19 cellular contexts compared by ENCODE assay signal in the genomic region with DNA sequence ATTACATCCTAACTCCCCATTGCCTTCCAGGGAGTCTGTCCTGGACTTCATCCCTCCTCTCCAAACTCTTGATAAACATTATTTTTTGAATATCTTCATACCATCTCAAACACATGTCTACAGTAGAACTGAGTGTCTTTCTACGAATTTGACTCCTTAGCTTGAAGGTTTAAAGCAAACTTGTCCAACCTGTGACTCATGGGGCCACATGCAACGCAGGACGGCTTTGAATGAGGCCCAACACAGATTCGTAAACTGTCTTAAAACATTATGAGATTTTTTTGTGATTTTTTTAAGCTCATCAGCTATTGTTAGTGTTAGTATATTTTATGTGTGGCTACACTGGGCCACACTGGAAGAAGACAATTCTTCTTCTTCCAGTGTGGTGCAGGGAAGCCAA.
"Had no signal": no experiment of that assay in that cellular context is flagged by ENCODE, and none has a peak within 500 bp of the region (broad histone marks: within the 10 kb centered on the region; RNA-seq: fewer than 3 reads in every experiment).

No MANE protein-coding gene starts in this region.

- H3K27ac Mint-ChIP-seq: activated CD4-positive, alpha-beta memory T cell treated with anti-CD3 and anti-CD28 coated beads for 36 hours; activated CD4-positive, alpha-beta T cell treated with anti-CD3 and anti-CD28 coated beads for 36 hours; activated naive CD8-positive, alpha-beta T cell treated with anti-CD3 and anti-CD28 coated beads, Interleukin-2, amount 10 ng/mL, durations not matched to agents 7 days and 5 days; activated T-helper 1 cell treated with anti-CD3 and anti-CD28 coated beads, Interleukin-12 subunit alpha, Interleukin-12 subunit beta, Interleukin-2, Interleukin-4 antibody, amounts not matched to agents 30 ng/mL and 10 ng/mL and 1 ng/mL, durations not matched to agents 14 hours and 24 hours and 36 hours; mesothelial cell of epicardium had no signal

- H3K4me1 ChIP-seq: colonic mucosa, testis had no signal

- H3K4me1 Mint-ChIP-seq: activated CD4-positive, alpha-beta T cell treated with anti-CD3 and anti-CD28 coated beads for 36 hours; activated naive CD8-positive, alpha-beta T cell treated with anti-CD3 and anti-CD28 coated beads, Interleukin-2, amount 10 ng/mL, durations not matched to agents 7 days and 5 days had no signal

- H3K9me3 Mint-ChIP-seq: activated CD4-positive, alpha-beta memory T cell treated with anti-CD3 and anti-CD28 coated beads for 36 hours; activated T-helper 1 cell treated with anti-CD3 and anti-CD28 coated beads, Interleukin-12 subunit alpha, Interleukin-12 subunit beta, Interleukin-2, Interleukin-4 antibody, amounts not matched to agents 30 ng/mL and 10 ng/mL and 1 ng/mL, durations not matched to agents 14 hours and 24 hours and 36 hours had no signal

- H3K36me3 ChIP-seq: brain microvascular endothelial cell, colonic mucosa, stomach, upper lobe of left lung had no signal

- H3K9me3 ChIP-seq: colonic mucosa, stomach, testis, upper lobe of left lung had no signal

- H3K36me3 Mint-ChIP-seq: activated CD4-positive, alpha-beta memory T cell treated with anti-CD3 and anti-CD28 coated beads for 36 hours; activated naive CD8-positive, alpha-beta T cell treated with anti-CD3 and anti-CD28 coated beads, Interleukin-2, amount 10 ng/mL, durations not matched to agents 7 days and 5 days had no signal

- FAIRE-seq: frontal cortex, keratinocyte had no signal

- DNase-seq: activated CD4-positive, alpha-beta memory T cell treated with anti-CD3 and anti-CD28 coated beads for 36 hours; activated CD4-positive, alpha-beta T cell treated with anti-CD3 and anti-CD28 coated beads for 36 hours; activated gamma-delta T cell treated with Interleukin-2 at 50 U/mL for 16 hours; activated naive CD8-positive, alpha-beta T cell treated with anti-CD3 and anti-CD28 coated beads, Interleukin-2, amount 10 ng/mL, durations not matched to agents 7 days and 5 days; activated T-cell treated with anti-CD3 and anti-CD28 coated beads for 4 hours; anterior cingulate cortex; brain microvascular endothelial cell; central memory CD4-positive, alpha-beta T cell; colonic mucosa; hypothalamus; stimulated activated CD4-positive, alpha-beta T cell treated with anti-CD3 and anti-CD28 coated beads, Interleukin-2, amount 100 ng/mL, for 24 hours; stomach; testis had no signal

- H3K27ac ChIP-seq: brain microvascular endothelial cell, colonic mucosa, stomach, testis, upper lobe of left lung had no signal

- H3K27me3 Mint-ChIP-seq: activated CD4-positive, alpha-beta T cell treated with anti-CD3 and anti-CD28 coated beads for 36 hours; activated naive CD8-positive, alpha-beta T cell treated with anti-CD3 and anti-CD28 coated beads, Interleukin-2, amount 10 ng/mL, durations not matched to agents 7 days and 5 days; progenitor cell of endocrine pancreas had no signal

- H3K4me3 ChIP-seq: colonic mucosa, stomach, testis, upper lobe of left lung had no signal

- H3K4me3 Mint-ChIP-seq: activated CD4-positive, alpha-beta memory T cell treated with anti-CD3 and anti-CD28 coated beads for 36 hours; activated CD4-positive, alpha-beta T cell treated with anti-CD3 and anti-CD28 coated beads for 36 hours; activated naive CD8-positive, alpha-beta T cell treated with anti-CD3 and anti-CD28 coated beads, Interleukin-2, amount 10 ng/mL, durations not matched to agents 7 days and 5 days; activated T-helper 1 cell treated with anti-CD3 and anti-CD28 coated beads, Interleukin-12 subunit alpha, Interleukin-12 subunit beta, Interleukin-2, Interleukin-4 antibody, amounts not matched to agents 30 ng/mL and 10 ng/mL and 1 ng/mL, durations not matched to agents 14 hours and 24 hours and 36 hours; mesothelial cell of epicardium had no signal

- H3K27me3 ChIP-seq: brain microvascular endothelial cell, colonic mucosa, stomach, testis, upper lobe of left lung had no signal
